ENCODE assay signal across 1 cellular context in the genomic region with DNA sequence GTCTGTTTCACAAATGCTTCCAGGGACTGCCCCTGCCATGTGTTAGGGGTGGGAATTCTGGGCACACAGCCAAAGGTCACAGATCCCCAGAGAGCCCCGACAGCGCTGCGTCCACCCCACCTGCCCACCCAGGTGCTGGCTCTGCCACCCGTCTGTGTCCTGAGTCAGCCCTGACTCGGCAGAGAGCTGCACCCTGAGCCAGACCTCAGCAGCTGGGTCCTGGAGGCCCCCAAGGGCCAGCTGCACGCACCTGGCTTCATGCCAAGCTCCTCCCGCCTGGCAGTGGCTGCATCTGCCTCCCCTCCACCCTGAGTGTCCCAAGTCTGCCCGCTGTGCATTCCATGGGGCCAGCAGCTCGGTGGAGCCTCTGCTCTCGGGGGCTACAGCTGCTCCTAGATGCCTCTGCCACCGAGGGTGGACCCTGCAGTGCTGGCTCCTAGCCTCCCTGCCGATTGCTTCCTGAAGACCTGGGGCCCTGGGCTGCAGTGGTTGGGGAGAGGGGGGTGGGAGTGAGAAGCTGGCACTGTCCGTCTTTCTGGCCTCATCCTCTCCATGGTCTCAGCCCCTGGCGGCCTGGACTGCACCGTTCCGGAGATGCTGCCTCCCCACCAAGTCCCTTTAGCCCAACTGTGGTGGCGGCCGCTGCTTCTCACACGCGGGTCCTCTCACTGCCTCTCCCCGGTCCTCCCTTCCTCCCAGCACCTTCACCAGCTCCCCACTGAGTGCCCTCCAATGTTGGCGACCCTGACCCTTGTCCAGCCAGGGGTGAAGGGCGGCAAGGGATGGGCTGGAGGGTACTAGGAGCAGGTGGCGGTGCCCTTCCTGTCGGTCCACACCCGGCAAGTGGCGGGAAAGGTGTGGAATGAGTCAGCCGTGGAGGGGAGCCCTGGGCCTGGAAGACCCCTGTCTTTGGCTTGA.
A peak's percentile ranks its signal among the peaks of the same experiment; 100 is the strongest.
TF ChIP-seq lines count a peak whose summit lies in the region.

No MANE protein-coding gene starts in this region.

TF ChIP-seq in HepG2, 621 proteins besides CTCF, POLR2A, EP300 and RAD21 (continued from another document and continues in another):
- TF ChIP-seq HDAC6 (IDR thresholded peaks at IDR 0.05; ENCODE audit: low read depth, low read length), result no peak
- TF ChIP-seq NFYC (CRISPR knock-in tag; IDR thresholded peaks at IDR 0.05), result no peak
- TF ChIP-seq MTA1 (CRISPR knock-in tag; IDR thresholded peaks at IDR 0.05; ENCODE audit: borderline replicate concordance), result peak; percentile 94
- TF ChIP-seq, protein P1, sequence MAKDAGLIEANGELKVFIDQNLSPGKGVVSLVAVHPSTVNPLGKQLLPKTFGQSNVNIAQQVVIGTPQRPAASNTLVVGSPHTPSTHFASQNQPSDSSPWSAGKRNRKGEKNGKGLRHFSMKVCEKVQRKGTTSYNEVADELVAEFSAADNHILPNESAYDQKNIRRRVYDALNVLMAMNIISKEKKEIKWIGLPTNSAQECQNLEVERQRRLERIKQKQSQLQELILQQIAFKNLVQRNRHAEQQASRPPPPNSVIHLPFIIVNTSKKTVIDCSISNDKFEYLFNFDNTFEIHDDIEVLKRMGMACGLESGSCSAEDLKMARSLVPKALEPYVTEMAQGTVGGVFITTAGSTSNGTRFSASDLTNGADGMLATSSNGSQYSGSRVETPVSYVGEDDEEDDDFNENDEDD (CRISPR knock-in tag; IDR thresholded peaks at IDR 0.05; ENCODE audit: borderline replicate concordance), result 0 out of 2 replicates have a peak, but pooled peaks have one; percentile 10
- TF ChIP-seq, protein P2, sequence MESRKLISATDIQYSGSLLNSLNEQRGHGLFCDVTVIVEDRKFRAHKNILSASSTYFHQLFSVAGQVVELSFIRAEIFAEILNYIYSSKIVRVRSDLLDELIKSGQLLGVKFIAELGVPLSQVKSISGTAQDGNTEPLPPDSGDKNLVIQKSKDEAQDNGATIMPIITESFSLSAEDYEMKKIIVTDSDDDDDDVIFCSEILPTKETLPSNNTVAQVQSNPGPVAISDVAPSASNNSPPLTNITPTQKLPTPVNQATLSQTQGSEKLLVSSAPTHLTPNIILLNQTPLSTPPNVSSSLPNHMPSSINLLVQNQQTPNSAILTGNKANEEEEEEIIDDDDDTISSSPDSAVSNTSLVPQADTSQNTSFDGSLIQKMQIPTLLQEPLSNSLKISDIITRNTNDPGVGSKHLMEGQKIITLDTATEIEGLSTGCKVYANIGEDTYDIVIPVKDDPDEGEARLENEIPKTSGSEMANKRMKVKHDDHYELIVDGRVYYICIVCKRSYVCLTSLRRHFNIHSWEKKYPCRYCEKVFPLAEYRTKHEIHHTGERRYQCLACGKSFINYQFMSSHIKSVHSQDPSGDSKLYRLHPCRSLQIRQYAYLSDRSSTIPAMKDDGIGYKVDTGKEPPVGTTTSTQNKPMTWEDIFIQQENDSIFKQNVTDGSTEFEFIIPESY (CRISPR knock-in tag; IDR thresholded peaks at IDR 0.05), result peak; percentile 93; the same call in 1 of the 2 replicates
- TF ChIP-seq, protein P3, sequence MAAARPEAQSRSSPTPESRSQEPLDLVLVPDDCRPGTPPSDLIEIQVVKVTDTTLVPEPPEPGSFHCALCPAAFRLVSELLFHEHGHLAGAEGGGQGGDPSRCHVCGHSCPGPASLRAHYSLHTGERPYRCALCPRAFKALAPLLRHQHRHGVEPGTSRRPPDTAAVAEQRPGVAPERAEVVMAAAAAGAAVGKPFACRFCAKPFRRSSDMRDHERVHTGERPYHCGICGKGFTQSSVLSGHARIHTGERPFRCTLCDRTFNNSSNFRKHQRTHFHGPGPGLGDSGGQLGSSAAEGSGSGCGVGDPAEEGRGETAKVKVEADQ (CRISPR knock-in tag; IDR thresholded peaks at IDR 0.05; ENCODE audit: borderline replicate concordance), result no peak
- no peak for TF ChIP-seq KLF12 (CRISPR knock-in tag; IDR thresholded peaks at IDR 0.05; ENCODE audit: borderline replicate concordance)
- TF ChIP-seq, protein P4, sequence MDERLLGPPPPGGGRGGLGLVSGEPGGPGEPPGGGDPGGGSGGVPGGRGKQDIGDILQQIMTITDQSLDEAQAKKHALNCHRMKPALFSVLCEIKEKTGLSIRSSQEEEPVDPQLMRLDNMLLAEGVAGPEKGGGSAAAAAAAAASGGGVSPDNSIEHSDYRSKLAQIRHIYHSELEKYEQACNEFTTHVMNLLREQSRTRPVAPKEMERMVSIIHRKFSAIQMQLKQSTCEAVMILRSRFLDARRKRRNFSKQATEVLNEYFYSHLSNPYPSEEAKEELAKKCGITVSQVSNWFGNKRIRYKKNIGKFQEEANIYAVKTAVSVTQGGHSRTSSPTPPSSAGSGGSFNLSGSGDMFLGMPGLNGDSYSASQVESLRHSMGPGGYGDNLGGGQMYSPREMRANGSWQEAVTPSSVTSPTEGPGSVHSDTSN (CRISPR knock-in tag; IDR thresholded peaks at IDR 0.05), result no peak
- peak; percentile 47; the same call in 1 of the 2 replicates for TF ChIP-seq ZC3H13 (CRISPR knock-in tag; IDR thresholded peaks at IDR 0.05)
- TF ChIP-seq, protein P5, sequence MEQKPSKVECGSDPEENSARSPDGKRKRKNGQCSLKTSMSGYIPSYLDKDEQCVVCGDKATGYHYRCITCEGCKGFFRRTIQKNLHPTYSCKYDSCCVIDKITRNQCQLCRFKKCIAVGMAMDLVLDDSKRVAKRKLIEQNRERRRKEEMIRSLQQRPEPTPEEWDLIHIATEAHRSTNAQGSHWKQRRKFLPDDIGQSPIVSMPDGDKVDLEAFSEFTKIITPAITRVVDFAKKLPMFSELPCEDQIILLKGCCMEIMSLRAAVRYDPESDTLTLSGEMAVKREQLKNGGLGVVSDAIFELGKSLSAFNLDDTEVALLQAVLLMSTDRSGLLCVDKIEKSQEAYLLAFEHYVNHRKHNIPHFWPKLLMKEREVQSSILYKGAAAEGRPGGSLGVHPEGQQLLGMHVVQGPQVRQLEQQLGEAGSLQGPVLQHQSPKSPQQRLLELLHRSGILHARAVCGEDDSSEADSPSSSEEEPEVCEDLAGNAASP (CRISPR knock-in tag; IDR thresholded peaks at IDR 0.05; ENCODE audit: borderline replicate concordance), result peak; percentile 94
- no peak for TF ChIP-seq FOXP1 (IDR thresholded peaks at IDR 0.05)
- no peak; the same call in 1 of the 2 replicates for TF ChIP-seq FOXP1 (CRISPR knock-in tag; IDR thresholded peaks at IDR 0.05)
- 0 out of 2 replicates have a peak, but pooled peaks have one; percentile 57 for TF ChIP-seq SMAD1 (CRISPR knock-in tag; IDR thresholded peaks at IDR 0.05; ENCODE audit: borderline replicate concordance, low read depth)
- peak; percentile 95 for TF ChIP-seq MEF2D (CRISPR knock-in tag; IDR thresholded peaks at IDR 0.05)
- TF ChIP-seq SATB2 (CRISPR knock-in tag; IDR thresholded peaks at IDR 0.05), result no peak
- TF ChIP-seq ZNF589 (CRISPR knock-in tag; conservative IDR thresholded peaks at IDR 0.05), result no peak
- TF ChIP-seq HDAC1 (CRISPR knock-in tag; IDR thresholded peaks at IDR 0.05), result peak; percentile 88; the same call in 1 of the 2 replicates
- 0 out of 2 replicates have a peak, but pooled peaks have one; percentile 34 for TF ChIP-seq NFKBIZ (CRISPR knock-in tag; IDR thresholded peaks at IDR 0.05)
- TF ChIP-seq ZNF780A (CRISPR knock-in tag; IDR thresholded peaks at IDR 0.05), result no peak
- TF ChIP-seq ZKSCAN8 (CRISPR knock-in tag; IDR thresholded peaks at IDR 0.05; ENCODE audit: borderline replicate concordance), result peak; percentile 54; the same call in 1 of the 2 replicates
- peak; percentile 90; the same call in 1 of the 2 replicates for TF ChIP-seq ZNF772 (CRISPR knock-in tag; IDR thresholded peaks at IDR 0.05)
- TF ChIP-seq ZNF33A (CRISPR knock-in tag; IDR thresholded peaks at IDR 0.05; ENCODE audit: borderline replicate concordance), result no peak
- TF ChIP-seq, protein P6, sequence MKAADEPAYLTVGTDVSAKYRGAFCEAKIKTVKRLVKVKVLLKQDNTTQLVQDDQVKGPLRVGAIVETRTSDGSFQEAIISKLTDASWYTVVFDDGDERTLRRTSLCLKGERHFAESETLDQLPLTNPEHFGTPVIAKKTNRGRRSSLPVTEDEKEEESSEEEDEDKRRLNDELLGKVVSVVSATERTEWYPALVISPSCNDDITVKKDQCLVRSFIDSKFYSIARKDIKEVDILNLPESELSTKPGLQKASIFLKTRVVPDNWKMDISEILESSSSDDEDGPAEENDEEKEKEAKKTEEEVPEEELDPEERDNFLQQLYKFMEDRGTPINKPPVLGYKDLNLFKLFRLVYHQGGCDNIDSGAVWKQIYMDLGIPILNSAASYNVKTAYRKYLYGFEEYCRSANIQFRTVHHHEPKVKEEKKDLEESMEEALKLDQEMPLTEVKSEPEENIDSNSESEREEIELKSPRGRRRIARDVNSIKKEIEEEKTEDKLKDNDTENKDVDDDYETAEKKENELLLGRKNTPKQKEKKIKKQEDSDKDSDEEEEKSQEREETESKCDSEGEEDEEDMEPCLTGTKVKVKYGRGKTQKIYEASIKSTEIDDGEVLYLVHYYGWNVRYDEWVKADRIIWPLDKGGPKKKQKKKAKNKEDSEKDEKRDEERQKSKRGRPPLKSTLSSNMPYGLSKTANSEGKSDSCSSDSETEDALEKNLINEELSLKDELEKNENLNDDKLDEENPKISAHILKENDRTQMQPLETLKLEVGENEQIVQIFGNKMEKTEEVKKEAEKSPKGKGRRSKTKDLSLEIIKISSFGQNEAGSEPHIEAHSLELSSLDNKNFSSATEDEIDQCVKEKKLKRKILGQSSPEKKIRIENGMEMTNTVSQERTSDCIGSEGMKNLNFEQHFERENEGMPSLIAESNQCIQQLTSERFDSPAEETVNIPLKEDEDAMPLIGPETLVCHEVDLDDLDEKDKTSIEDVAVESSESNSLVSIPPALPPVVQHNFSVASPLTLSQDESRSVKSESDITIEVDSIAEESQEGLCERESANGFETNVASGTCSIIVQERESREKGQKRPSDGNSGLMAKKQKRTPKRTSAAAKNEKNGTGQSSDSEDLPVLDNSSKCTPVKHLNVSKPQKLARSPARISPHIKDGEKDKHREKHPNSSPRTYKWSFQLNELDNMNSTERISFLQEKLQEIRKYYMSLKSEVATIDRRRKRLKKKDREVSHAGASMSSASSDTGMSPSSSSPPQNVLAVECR (CRISPR knock-in tag; IDR thresholded peaks at IDR 0.05; ENCODE audit: borderline replicate concordance), result peak; percentile 77; the same call in 1 of the 2 replicates
- TF ChIP-seq, protein P7, sequence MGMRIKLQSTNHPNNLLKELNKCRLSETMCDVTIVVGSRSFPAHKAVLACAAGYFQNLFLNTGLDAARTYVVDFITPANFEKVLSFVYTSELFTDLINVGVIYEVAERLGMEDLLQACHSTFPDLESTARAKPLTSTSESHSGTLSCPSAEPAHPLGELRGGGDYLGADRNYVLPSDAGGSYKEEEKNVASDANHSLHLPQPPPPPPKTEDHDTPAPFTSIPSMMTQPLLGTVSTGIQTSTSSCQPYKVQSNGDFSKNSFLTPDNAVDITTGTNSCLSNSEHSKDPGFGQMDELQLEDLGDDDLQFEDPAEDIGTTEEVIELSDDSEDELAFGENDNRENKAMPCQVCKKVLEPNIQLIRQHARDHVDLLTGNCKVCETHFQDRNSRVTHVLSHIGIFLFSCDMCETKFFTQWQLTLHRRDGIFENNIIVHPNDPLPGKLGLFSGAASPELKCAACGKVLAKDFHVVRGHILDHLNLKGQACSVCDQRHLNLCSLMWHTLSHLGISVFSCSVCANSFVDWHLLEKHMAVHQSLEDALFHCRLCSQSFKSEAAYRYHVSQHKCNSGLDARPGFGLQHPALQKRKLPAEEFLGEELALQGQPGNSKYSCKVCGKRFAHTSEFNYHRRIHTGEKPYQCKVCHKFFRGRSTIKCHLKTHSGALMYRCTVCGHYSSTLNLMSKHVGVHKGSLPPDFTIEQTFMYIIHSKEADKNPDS (CRISPR knock-in tag; IDR thresholded peaks at IDR 0.05), result no peak
- TF ChIP-seq, protein P8, sequence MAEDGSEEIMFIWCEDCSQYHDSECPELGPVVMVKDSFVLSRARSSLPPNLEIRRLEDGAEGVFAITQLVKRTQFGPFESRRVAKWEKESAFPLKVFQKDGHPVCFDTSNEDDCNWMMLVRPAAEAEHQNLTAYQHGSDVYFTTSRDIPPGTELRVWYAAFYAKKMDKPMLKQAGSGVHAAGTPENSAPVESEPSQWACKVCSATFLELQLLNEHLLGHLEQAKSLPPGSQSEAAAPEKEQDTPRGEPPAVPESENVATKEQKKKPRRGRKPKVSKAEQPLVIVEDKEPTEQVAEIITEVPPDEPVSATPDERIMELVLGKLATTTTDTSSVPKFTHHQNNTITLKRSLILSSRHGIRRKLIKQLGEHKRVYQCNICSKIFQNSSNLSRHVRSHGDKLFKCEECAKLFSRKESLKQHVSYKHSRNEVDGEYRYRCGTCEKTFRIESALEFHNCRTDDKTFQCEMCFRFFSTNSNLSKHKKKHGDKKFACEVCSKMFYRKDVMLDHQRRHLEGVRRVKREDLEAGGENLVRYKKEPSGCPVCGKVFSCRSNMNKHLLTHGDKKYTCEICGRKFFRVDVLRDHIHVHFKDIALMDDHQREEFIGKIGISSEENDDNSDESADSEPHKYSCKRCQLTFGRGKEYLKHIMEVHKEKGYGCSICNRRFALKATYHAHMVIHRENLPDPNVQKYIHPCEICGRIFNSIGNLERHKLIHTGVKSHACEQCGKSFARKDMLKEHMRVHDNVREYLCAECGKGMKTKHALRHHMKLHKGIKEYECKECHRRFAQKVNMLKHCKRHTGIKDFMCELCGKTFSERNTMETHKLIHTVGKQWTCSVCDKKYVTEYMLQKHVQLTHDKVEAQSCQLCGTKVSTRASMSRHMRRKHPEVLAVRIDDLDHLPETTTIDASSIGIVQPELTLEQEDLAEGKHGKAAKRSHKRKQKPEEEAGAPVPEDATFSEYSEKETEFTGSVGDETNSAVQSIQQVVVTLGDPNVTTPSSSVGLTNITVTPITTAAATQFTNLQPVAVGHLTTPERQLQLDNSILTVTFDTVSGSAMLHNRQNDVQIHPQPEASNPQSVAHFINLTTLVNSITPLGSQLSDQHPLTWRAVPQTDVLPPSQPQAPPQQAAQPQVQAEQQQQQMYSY (CRISPR knock-in tag; IDR thresholded peaks at IDR 0.05), result no peak
- peak; percentile 82; the same call in 1 of the 2 replicates for TF ChIP-seq ZNF230 (CRISPR knock-in tag; IDR thresholded peaks at IDR 0.05)
- 0 out of 2 replicates have a peak, but pooled peaks have one; percentile 12 for TF ChIP-seq DNMT1 (CRISPR knock-in tag; IDR thresholded peaks at IDR 0.05)
- no peak for TF ChIP-seq ZFP62 (CRISPR knock-in tag; IDR thresholded peaks at IDR 0.05)
- TF ChIP-seq, protein P9, sequence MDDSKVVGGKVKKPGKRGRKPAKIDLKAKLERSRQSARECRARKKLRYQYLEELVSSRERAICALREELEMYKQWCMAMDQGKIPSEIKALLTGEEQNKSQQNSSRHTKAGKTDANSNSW (CRISPR knock-in tag; IDR thresholded peaks at IDR 0.05; ENCODE audit: borderline replicate concordance), result no peak
- peak; percentile 49; the same call in 1 of the 2 replicates for TF ChIP-seq MIER3 (CRISPR knock-in tag; IDR thresholded peaks at IDR 0.05; ENCODE audit: borderline replicate concordance)
- TF ChIP-seq REPIN1 (CRISPR knock-in tag; IDR thresholded peaks at IDR 0.05; ENCODE audit: borderline replicate concordance, low read depth), result peak; percentile 81
- no peak for TF ChIP-seq SMARCE1 (IDR thresholded peaks at IDR 0.05; ENCODE audit: borderline replicate concordance)
- TF ChIP-seq, protein P10, sequence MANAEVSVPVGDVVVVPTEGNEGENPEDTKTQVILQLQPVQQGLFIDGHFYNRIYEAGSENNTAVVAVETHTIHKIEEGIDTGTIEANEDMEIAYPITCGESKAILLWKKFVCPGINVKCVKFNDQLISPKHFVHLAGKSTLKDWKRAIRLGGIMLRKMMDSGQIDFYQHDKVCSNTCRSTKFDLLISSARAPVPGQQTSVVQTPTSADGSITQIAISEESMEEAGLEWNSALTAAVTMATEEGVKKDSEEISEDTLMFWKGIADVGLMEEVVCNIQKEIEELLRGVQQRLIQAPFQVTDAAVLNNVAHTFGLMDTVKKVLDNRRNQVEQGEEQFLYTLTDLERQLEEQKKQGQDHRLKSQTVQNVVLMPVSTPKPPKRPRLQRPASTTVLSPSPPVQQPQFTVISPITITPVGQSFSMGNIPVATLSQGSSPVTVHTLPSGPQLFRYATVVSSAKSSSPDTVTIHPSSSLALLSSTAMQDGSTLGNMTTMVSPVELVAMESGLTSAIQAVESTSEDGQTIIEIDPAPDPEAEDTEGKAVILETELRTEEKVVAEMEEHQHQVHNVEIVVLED (CRISPR knock-in tag; IDR thresholded peaks at IDR 0.05; ENCODE audit: borderline replicate concordance), result no peak
- no peak for TF ChIP-seq ETV6 (CRISPR knock-in tag; conservative IDR thresholded peaks at IDR 0.05)
